Comparison of ENCODE assay signal across 9 cellular contexts in genomic region chr1:153749408-153750005, GRCh38. TPM values are rescaled to one million over a fixed set of nuclear protein-coding genes. Genes with fewer than 3 reads are reported as not detected.
DNase-seq lines count a peak whose midpoint lies in the region; ATAC-seq and TF ChIP-seq lines count a peak whose summit lies in the region.
"Had no signal": no experiment of that assay in that cellular context is flagged by ENCODE, and none has a peak within 500 bp of the region (broad histone marks: within the 10 kb centered on the region; RNA-seq: fewer than 3 reads in every experiment).

No MANE protein-coding gene starts in this region.

- H3K9ac ChIP-seq in KMS-11 (no peak overlapping the region), fibroblast of lung (ENCODE audit: insufficient read depth, low read length) (no peak overlapping the region)

- no peaks in the 10 kb centered on the region for H4K20me1 ChIP-seq in KMS-11 (ENCODE audit: insufficient read depth)
- no peaks in the 10 kb centered on the region for H4K20me1 ChIP-seq in PC-9 (ENCODE audit: insufficient read depth)
- no peaks in the 10 kb centered on the region for H4K20me1 ChIP-seq in fibroblast of lung (ENCODE audit: control insufficient read depth, extremely low read depth, insufficient read depth, low read length)

- H3K27ac ChIP-seq in CD8-positive, alpha-beta memory T cell (ENCODE audit: low read depth, low read length), result no peak overlapping the region
- H3K27ac ChIP-seq in KMS-11 (no peak overlapping the region), PC-9 (no peak overlapping the region), fibroblast of lung (ENCODE audit: insufficient read depth, low read length) (no peak overlapping the region)

- H3K9me3 Mint-ChIP-seq in CD8-positive, alpha-beta memory T cell, result no peaks in the 10 kb centered on the region
- no peaks in the 10 kb centered on the region for H3K9me3 Mint-ChIP-seq in neural crest cell
- H3K9me3 Mint-ChIP-seq: T-helper 1 cell treated with Interleukin-12 subunit alpha and Interleukin-12 subunit beta and Interleukin-4 antibody, amounts not matched to agents 30 μg/mL and 1 μg/mL, for 36 hours had no signal

- H3K9me3 ChIP-seq in CD8-positive, alpha-beta memory T cell (ENCODE audit: low read length), result no peaks in the 10 kb centered on the region
- H3K9me3 ChIP-seq in PC-9 (ENCODE audit: insufficient read depth, low read depth) (no peaks in the 10 kb centered on the region), fibroblast of lung (ENCODE audit: control insufficient read depth, insufficient read depth, low read depth, low read length) (no peaks in the 10 kb centered on the region)

- H3K36me3 Mint-ChIP-seq in CD8-positive, alpha-beta memory T cell, result peaks cover 12 to 88% (median 32%) of the 10 kb centered on the region in 3 donors
- peaks cover 15% of the 10 kb centered on the region for H3K36me3 Mint-ChIP-seq in neural crest cell (ENCODE audit: low read depth)

- peaks cover 13% of the 10 kb centered on the region for H3F3A ChIP-seq in PC-9 (ENCODE audit: insufficient read depth, low read depth)

- POLR2A ChIA-PET in CD8-positive, alpha-beta memory T cell (lab: Charles Lee), result no interaction called here
- POLR2A ChIA-PET in PC-9 (lab: Charles Lee; ENCODE audit: unreplicated experiment), result no interaction called here

- peak; percentile 80 for ATAC-seq in GM21447 (IDR thresholded peaks at IDR 0.05; ENCODE audit: unreplicated experiment)
- ATAC-seq in stimulated activated naive CD8-positive, alpha-beta T cell treated with anti-CD3 and anti-CD28 coated beads, Interleukin-15, Interleukin-2, amounts not matched to agents 100 U/mL and 50 U/mL, for 24 hours, result peak; percentile 99

- H3K27me3 ChIP-seq in CD8-positive, alpha-beta memory T cell (ENCODE audit: insufficient read depth, low read length, poor library complexity, severe bottlenecking), result no peaks in the 10 kb centered on the region
- H3K27me3 ChIP-seq in KMS-11 (ENCODE audit: insufficient read depth, low read depth), result no peaks in the 10 kb centered on the region
- no peaks in the 10 kb centered on the region for H3K27me3 ChIP-seq in PC-9 (ENCODE audit: insufficient read depth, low read depth)
- no peaks in the 10 kb centered on the region for H3K27me3 ChIP-seq in fibroblast of lung (ENCODE audit: control insufficient read depth, insufficient read depth, low read length)

- H3K4me2 ChIP-seq in KMS-11 (no peak overlapping the region), PC-9 (no peak overlapping the region), fibroblast of lung (ENCODE audit: extremely low read depth, insufficient read depth, low read length) (no peak overlapping the region)

- no peaks in the 10 kb centered on the region for H3K9me2 ChIP-seq in PC-9 (ENCODE audit: insufficient read depth)

- H3K4me1 ChIP-seq in CD8-positive, alpha-beta memory T cell (ENCODE audit: insufficient read depth, low read length), result no peaks in the 10 kb centered on the region
- H3K4me1 ChIP-seq in KMS-11 (ENCODE audit: low read depth, poor library complexity, severe bottlenecking) (peaks cover 9% of the 10 kb centered on the region), PC-9 (replicated peaks; ENCODE audit: insufficient read depth) (no peaks in the 10 kb centered on the region), fibroblast of lung (ENCODE audit: control insufficient read depth, extremely low read depth, insufficient read depth, low read length) (no peaks in the 10 kb centered on the region)

- peak overlapping the region in 6 of 8 donors; percentile 3 to 66 (median 37) for H3K27ac Mint-ChIP-seq in CD8-positive, alpha-beta memory T cell
- H3K27ac Mint-ChIP-seq in neural crest cell (ENCODE audit: unreplicated experiment), result no peak overlapping the region
- H3K27ac Mint-ChIP-seq: T-helper 1 cell treated with Interleukin-12 subunit alpha and Interleukin-12 subunit beta and Interleukin-4 antibody, amounts not matched to agents 30 μg/mL and 1 μg/mL, for 36 hours had no signal

- peaks cover 4 to 6% (median 5%) of the 10 kb centered on the region in 3 donors for H3K4me1 Mint-ChIP-seq in CD8-positive, alpha-beta memory T cell
- H3K4me1 Mint-ChIP-seq in neural crest cell, result peaks cover 3% of the 10 kb centered on the region

- TF ChIP-seq CTCF in KMS-11 (conservative IDR thresholded peaks at IDR 0.05; ENCODE audit: low read depth, low read length) (peak; percentile 100), PC-9 (conservative IDR thresholded peaks at IDR 0.05) (peak; percentile 94), fibroblast of lung (conservative IDR thresholded peaks at IDR 0.05 in 1 of 2, IDR thresholded peaks at IDR 0.05 in 1 of 2; ENCODE audit: low read depth in 1 of 2, low read length in 2 of 2) (peak; percentile 93 to 97), neural crest cell (conservative IDR thresholded peaks at IDR 0.05) (peak; percentile 95)

- intact Hi-C loops in PC-9 (cut with micrococcal nuclease; ENCODE audit: unreplicated experiment), result loop anchor here (1.0 kb wide), 6 partner anchors 72 to 394 kb away; partner anchors contain the start of gene RAB13

- H2AFZ ChIP-seq in KMS-11 (ENCODE audit: low read depth), result no peak overlapping the region
- no peak overlapping the region for H2AFZ ChIP-seq in PC-9
- H2AFZ ChIP-seq in fibroblast of lung (ENCODE audit: low read length), result no peak overlapping the region

- DNase-seq in CD8-positive, alpha-beta memory T cell, result peak; percentile 64 to 84 (median 66)
- DNase-seq in PC-9, result peak; percentile 66 to 73
- DNase-seq in activated T-cell treated with anti-CD3 and anti-CD28 coated beads, Interleukin-2, amount 50 U/mL, for 1 hour, result peak; percentile 81
- DNase-seq in fibroblast of lung (ENCODE audit: low read depth in 2 of 2), result peak; percentile 66 to 83
- DNase-seq in neural crest cell (ENCODE audit: low read depth, low spot score), result peak; percentile 75
- DNase-seq in stimulated activated naive CD8-positive, alpha-beta T cell treated with anti-CD3 and anti-CD28 coated beads, Interleukin-15, Interleukin-2, amounts not matched to agents 100 U/mL and 50 U/mL, for 24 hours, result peak; percentile 80

- no peak overlapping the region for H3K4me3 Mint-ChIP-seq in CD8-positive, alpha-beta memory T cell
- H3K4me3 Mint-ChIP-seq in neural crest cell, result no peak overlapping the region
- H3K4me3 Mint-ChIP-seq: T-helper 1 cell treated with Interleukin-12 subunit alpha and Interleukin-12 subunit beta and Interleukin-4 antibody, amounts not matched to agents 30 μg/mL and 1 μg/mL, for 36 hours had no signal

- no peaks in the 10 kb centered on the region for H3K79me2 ChIP-seq in KMS-11 (ENCODE audit: insufficient read depth, low read depth)
- no peaks in the 10 kb centered on the region for H3K79me2 ChIP-seq in PC-9 (ENCODE audit: low read depth)
- no peaks in the 10 kb centered on the region for H3K79me2 ChIP-seq in fibroblast of lung (ENCODE audit: control insufficient read depth, insufficient read depth, low read length)

- BruUV-seq in PC-9 (replicated peaks; lab: Mats Ljungman, UMichigan), result no TSS peak

- CTCF ChIA-PET in CD8-positive, alpha-beta memory T cell (lab: Charles Lee), result interaction anchor here (0.7 to 2.8 kb wide), 8 partner anchors 9 to 239 kb away, joined by 3 to 14 read pairs (median 4); partner anchors contain the start of genes NPR1 and RAB13
- CTCF ChIA-PET in PC-9 (lab: Charles Lee), result no interaction called here

- H3K36me3 ChIP-seq in CD8-positive, alpha-beta memory T cell (ENCODE audit: insufficient read depth, low read length), result peaks cover 63% of the 10 kb centered on the region
- H3K36me3 ChIP-seq in KMS-11 (ENCODE audit: insufficient read depth) (no peaks in the 10 kb centered on the region; the same call in 1 of the 2 replicates), PC-9 (ENCODE audit: low read depth) (peaks cover 44% of the 10 kb centered on the region), fibroblast of lung (ENCODE audit: control insufficient read depth, insufficient read depth, low read length) (peaks cover 9% of the 10 kb centered on the region)

- no peak overlapping the region for H3K4me3 ChIP-seq in CD8-positive, alpha-beta memory T cell (ENCODE audit: low read length)
- H3K4me3 ChIP-seq in KMS-11 (IDR thresholded peaks at IDR 0.05; ENCODE audit: insufficient read depth, low read depth, low read length) (no peak overlapping the region), PC-9 (no peak overlapping the region), fibroblast of lung (replicated peaks in 1 of 4; ENCODE audit: control extremely low read depth in 1 of 4, insufficient read depth in 1 of 4, low read depth in 3 of 4, low read length in 4 of 4) (no peak overlapping the region)

- no peaks in the 10 kb centered on the region for H3K27me3 Mint-ChIP-seq in CD8-positive, alpha-beta memory T cell
- H3K27me3 Mint-ChIP-seq in neural crest cell (ENCODE audit: low read depth), result no peaks in the 10 kb centered on the region

RNA-seq across cellular contexts. Expression of gene INTS3, which starts 21.7 kb away (rescaled TPM):
- total RNA-seq in CD8-positive, alpha-beta memory T cell, result 10 to 100 TPM; 58.2 to 61.1 TPM
- polyA plus RNA-seq in CD8-positive, alpha-beta memory T cell, result 11.9 TPM
- total RNA-seq in PC-9 (2021), result 62.5 and 91.7 TPM in 2 replicates
- 30.0 and 37.3 TPM in 2 replicates for total RNA-seq in fibroblast of lung
- polyA plus RNA-seq in fibroblast of lung, result 31.4 and 42.2 TPM in 2 replicates
- polyA plus RNA-seq in fibroblast of lung (2012), result 21.9 and 31.0 TPM in 2 replicates
- 62.4 and 69.9 TPM in 2 replicates for polyA minus RNA-seq in fibroblast of lung (ENCODE audit: low replicate concordance)
- total RNA-seq in neural crest cell, result 78.4 and 79.2 TPM in 2 replicates

RNA-seq across cellular contexts. Expression of gene SLC27A3, which starts 25.7 kb away (rescaled TPM):
- total RNA-seq in CD8-positive, alpha-beta memory T cell, result 10 to 100 TPM in 1 of 2 experiments, 1 to 10 TPM in 1; 9.9 to 11.3 TPM
- polyA plus RNA-seq in CD8-positive, alpha-beta memory T cell, result 29.3 TPM
- 14.4 and 17.1 TPM in 2 replicates for total RNA-seq in PC-9 (2021)
- 30.6 and 34.4 TPM in 2 replicates for total RNA-seq in fibroblast of lung
- 9.3 and 9.7 TPM in 2 replicates for polyA plus RNA-seq in fibroblast of lung
- polyA plus RNA-seq in fibroblast of lung (2012), result 12.7 and 14.3 TPM in 2 replicates
- 30.8 and 77.7 TPM in 2 replicates for polyA minus RNA-seq in fibroblast of lung (ENCODE audit: low replicate concordance)
- 16.8 and 18.1 TPM in 2 replicates for total RNA-seq in neural crest cell
